8 cellular contexts compared by ENCODE assay signal in the genomic region with DNA sequence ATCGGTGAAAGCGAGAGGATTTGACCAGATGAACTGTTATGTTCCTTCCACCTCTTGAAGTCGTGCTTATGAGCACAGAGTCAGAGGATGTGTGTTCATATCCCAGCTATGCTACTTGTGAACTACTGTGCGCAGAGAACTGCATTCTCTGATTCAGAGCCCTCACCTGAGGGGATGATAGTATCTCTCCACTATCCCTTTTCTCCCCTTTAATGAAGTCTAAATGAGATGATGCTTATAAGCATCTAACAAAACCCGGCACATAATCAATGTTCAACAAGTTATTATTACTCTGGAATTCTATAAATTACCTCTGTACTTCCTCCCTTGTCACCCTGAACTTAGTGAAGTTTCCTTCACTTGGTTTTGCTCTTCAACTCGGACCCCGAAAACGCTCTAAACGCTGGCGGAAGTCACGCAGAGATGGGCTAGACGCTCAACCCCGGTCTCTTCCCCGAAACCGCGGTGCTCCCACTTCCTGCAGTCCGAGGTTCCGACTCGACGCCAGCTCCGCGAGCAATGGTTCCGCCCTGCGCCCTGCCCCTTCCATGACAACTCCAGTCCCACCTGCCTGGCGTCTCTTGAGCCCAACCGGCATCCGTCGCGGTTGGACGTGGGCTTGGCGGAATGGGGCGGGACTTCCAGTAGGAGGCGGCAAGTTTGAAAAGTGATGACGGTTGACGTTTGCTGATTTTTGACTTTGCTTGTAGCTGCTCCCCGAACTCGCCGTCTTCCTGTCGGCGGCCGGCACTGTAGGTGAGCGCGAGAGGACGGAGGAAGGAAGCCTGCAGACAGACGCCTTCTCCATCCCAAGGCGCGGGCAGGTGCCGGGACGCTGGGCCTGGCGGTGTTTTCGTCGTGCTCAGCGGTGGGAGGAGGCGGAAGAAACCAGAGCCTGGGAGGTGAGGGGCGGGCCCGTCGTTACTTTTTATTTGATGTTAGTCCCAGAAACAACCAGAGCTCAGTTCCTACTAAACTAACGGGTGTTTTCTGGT. TPM values are rescaled to one million over a fixed set of nuclear protein-coding genes. Genes with fewer than 3 reads are reported as not detected.
DNase-seq lines count a peak whose midpoint lies in the region; ATAC-seq and TF ChIP-seq lines count a peak whose summit lies in the region.

A gene (plus strand): TSS at position 644 of the 995 bp plus-strand sequence. CDS start 4,098 bp downstream, outside the sequence.

- intact Hi-C loops in breast epithelium (cut with DNase I; ENCODE audit: low total_unique reads): no loop called here

- peak within 1 kb of the TSS; percentile 100 for H3K4me3 ChIP-seq in ACC112 (ENCODE audit: low read depth, low read length)
- H3K4me3 ChIP-seq in breast epithelium: peak within 1 kb of the TSS; percentile 59 to 70 (median 67)
- peak within 1 kb of the TSS; percentile 91 for H3K4me3 ChIP-seq in iPS-18c (ENCODE audit: insufficient read depth, low read depth, low read length)
- H3K4me3 ChIP-seq in skeletal muscle tissue (ENCODE audit: low read length in 3 of 3): peak within 1 kb of the TSS; percentile 77 to 95 (median 78)

- H3K36me3 ChIP-seq in ACC112 (ENCODE audit: insufficient read depth, low read length) (peaks cover 7% of the 10 kb centered on the region; the same call in 1 of the 2 replicates), breast epithelium (no peaks in the 10 kb centered on the region), skeletal muscle tissue (ENCODE audit: control insufficient read depth in 3 of 3, insufficient read depth in 3 of 3, low read length in 3 of 3) (peaks cover 0 to 8% (median 7%) of the 10 kb centered on the region in 3 donors)

- peak within 1 kb of the TSS; percentile 69 to 82 (median 69) for H3K9ac ChIP-seq in skeletal muscle tissue (ENCODE audit: low read depth in 1 of 3, low read length in 3 of 3)

- H3K9me3 ChIP-seq in breast epithelium (no peaks in the 10 kb centered on the region), iPS-18c (ENCODE audit: control insufficient read depth, insufficient read depth, low read length) (no peaks in the 10 kb centered on the region), skeletal muscle tissue (ENCODE audit: control insufficient read depth in 3 of 3, low read length in 3 of 3) (no peaks in the 10 kb centered on the region)

- no peak for TF ChIP-seq POLR2A in breast epithelium (IDR thresholded peaks at IDR 0.05)

- H3K27me3 ChIP-seq in ACC112 (ENCODE audit: insufficient read depth, low read length) (no peaks in the 10 kb centered on the region), breast epithelium (no peaks in the 10 kb centered on the region), skeletal muscle tissue (ENCODE audit: control insufficient read depth in 3 of 3, insufficient read depth in 3 of 3, low read length in 3 of 3) (no peaks in the 10 kb centered on the region)

- H3K4me1 ChIP-seq in ACC112 (ENCODE audit: control insufficient read depth, insufficient read depth, low read length, unreplicated experiment) (peaks cover 24% of the 10 kb centered on the region), breast epithelium (no peaks in the 10 kb centered on the region), skeletal muscle tissue (ENCODE audit: control insufficient read depth in 3 of 3, insufficient read depth in 3 of 3, low read length in 3 of 3) (peaks cover 13 to 14% (median 13%) of the 10 kb centered on the region in 3 donors)

- peak within 1 kb of the TSS; percentile 76 for H3K27ac ChIP-seq in ACC112 (ENCODE audit: low read depth, low read length)
- H3K27ac ChIP-seq in VCaP: peak within 1 kb of the TSS; percentile 74
- H3K27ac ChIP-seq in breast epithelium: peak within 1 kb of the TSS; percentile 80 to 82
- peak within 1 kb of the TSS; percentile 56 for H3K27ac ChIP-seq in skeletal muscle tissue (ENCODE audit: low read depth, low read length)

- peak; percentile 96 for ATAC-seq in GM18870 (IDR thresholded peaks at IDR 0.05; ENCODE audit: unreplicated experiment)
- ATAC-seq in HG03135 (IDR thresholded peaks at IDR 0.05; ENCODE audit: unreplicated experiment): peak; percentile 94

- H2AFZ ChIP-seq in ACC112 (ENCODE audit: low read length, unreplicated experiment): peak within 1 kb of the TSS; percentile 97

- DNase-seq in NCI-H2196 treated with DMSO at 0.1 percent for 48 hours (lab: John Stamatoyannopoulos, UW; ENCODE audit: unreplicated experiment): peak; percentile 95
- DNase-seq in breast epithelium (ENCODE audit: low spot score in 2 of 2): peak; percentile 96 to 98

- no peak for TF ChIP-seq CTCF in VCaP (conservative IDR thresholded peaks at IDR 0.05)
- peak in 1 of 3 donors; percentile 20 for TF ChIP-seq CTCF in breast epithelium (IDR thresholded peaks at IDR 0.05)

- peaks cover 56% of the 10 kb centered on the region for H3K79me2 ChIP-seq in ACC112 (ENCODE audit: control insufficient read depth, insufficient read depth, low read length, unreplicated experiment)

RNA-seq across cellular contexts. Expression of the gene that starts here (rescaled TPM):
- total RNA-seq in breast epithelium (1 to 10 TPM in 1 of 3 donors, under 1 TPM in 1, not detected in 1; 0.29 to 1.3 TPM), skeletal muscle tissue (1.0 TPM)

Comparison
In these comparisons a context has a peak if more than half of its experiments do, and no peak if none do; other contexts are left out.
1. Peak in every context shown above with its lines: DNase-seq, ATAC-seq, H3K4me3 ChIP-seq and H3K27ac ChIP-seq.